ENCODE assay signal across 8 cellular contexts in genomic region chr9:136942881-136943230, GRCh38. TPM values are rescaled to one million over a fixed set of nuclear protein-coding genes. Genes with fewer than 3 reads are reported as not detected.
A peak's percentile ranks its signal among the peaks of the same experiment; 100 is the strongest.
DNase-seq lines count a peak whose midpoint lies in the region; TF ChIP-seq lines count a peak whose summit lies in the region.
"Had no signal": no experiment of that assay in that cellular context is flagged by ENCODE, and none has a peak within 500 bp of the region (broad histone marks: within the 10 kb centered on the region; RNA-seq: fewer than 3 reads in every experiment).

No MANE protein-coding gene starts in this region.

- H3K9me3 ChIP-seq in H9 (ENCODE audit: control insufficient read depth, low read depth, low read length) (no peaks in the 10 kb centered on the region), smooth muscle cell (replicated peaks; ENCODE audit: low read depth) (no peaks in the 10 kb centered on the region), Peyer's patch (no peaks in the 10 kb centered on the region)

- no peak overlapping the region for H2BK5ac ChIP-seq in H9 (ENCODE audit: insufficient read length, low read length)

- no peak for TF ChIP-seq CTCF in H9 (conservative IDR thresholded peaks at IDR 0.05)
- no peak for TF ChIP-seq CTCF in WI38 (IDR thresholded peaks at IDR 0.05; ENCODE audit: low read depth, low read length)
- TF ChIP-seq CTCF in fibroblast of the aortic adventitia (IDR thresholded peaks at IDR 0.05; ENCODE audit: insufficient read depth, low read length): no peak
- no peak for TF ChIP-seq CTCF in smooth muscle cell (IDR thresholded peaks at IDR 0.05; ENCODE audit: borderline replicate concordance, insufficient read depth, poor library complexity, severe bottlenecking)
- no peak for TF ChIP-seq CTCF in Peyer's patch (IDR thresholded peaks at IDR 0.05)

- no peak overlapping the region for H2BK120ac ChIP-seq in H9 (ENCODE audit: low read depth, low read length, poor library complexity, severe bottlenecking)

- no peaks in the 10 kb centered on the region for H3K27me3 ChIP-seq in H9 (ENCODE audit: insufficient read depth, low read length)
- H3K27me3 ChIP-seq in smooth muscle cell (ENCODE audit: low read depth): no peaks in the 10 kb centered on the region
- H3K27me3 ChIP-seq in Peyer's patch: no peaks in the 10 kb centered on the region

- H3K79me1 ChIP-seq in H9 (ENCODE audit: insufficient read depth, low read depth, low read length, poor library complexity, severe bottlenecking): no peaks in the 10 kb centered on the region

- H3K4me1 ChIP-seq in H9 (ENCODE audit: insufficient read depth, low read length) (no peaks in the 10 kb centered on the region), smooth muscle cell (ENCODE audit: low read depth) (no peaks in the 10 kb centered on the region), Peyer's patch (peaks cover 0 to 20% (median 8%) of the 10 kb centered on the region in 4 donors)

- no peak overlapping the region for H3K9ac ChIP-seq in H9 (ENCODE audit: extremely low read depth, insufficient read length, low read length)
- no peak overlapping the region for H3K9ac ChIP-seq in smooth muscle cell (ENCODE audit: low read depth)

- no peak overlapping the region for H4K5ac ChIP-seq in H9 (ENCODE audit: insufficient read length, low read depth, low read length)

- H3K4me3 Mint-ChIP-seq in H9: peak overlapping the region; percentile 68 to 72; a peak in 4 of 5 replicates

- H4K20me1 ChIP-seq in H9 (ENCODE audit: control insufficient read depth, insufficient read depth, insufficient read length): no peaks in the 10 kb centered on the region
- H4K20me1 ChIP-seq in smooth muscle cell (ENCODE audit: low read depth): peaks cover 19% of the 10 kb centered on the region

- peaks cover 8 to 16% of the 10 kb centered on the region in 2 experiments for H3K4me1 Mint-ChIP-seq in H9

- H3K4me2 ChIP-seq in H9 (ENCODE audit: insufficient read depth, insufficient read length, low read length): peak overlapping the region; percentile 60
- peak overlapping the region; percentile 98 for H3K4me2 ChIP-seq in smooth muscle cell

- H4K8ac ChIP-seq in H9 (replicated peaks; ENCODE audit: insufficient read length, low read depth, low read length): no peak overlapping the region

- H2BK15ac ChIP-seq in H9 (ENCODE audit: low read depth, low read length): no peak overlapping the region

- H3K79me2 ChIP-seq in H9 (ENCODE audit: insufficient read depth, low read length) (no peaks in the 10 kb centered on the region), smooth muscle cell (ENCODE audit: low read depth) (peaks cover 21% of the 10 kb centered on the region)

- no peaks in the 10 kb centered on the region for H3K9me3 Mint-ChIP-seq in H9

- no peak overlapping the region for H2BK12ac ChIP-seq in H9 (ENCODE audit: insufficient read length, low read depth, low read length)

- no peak for DNase-seq in H9
- no peak for DNase-seq in fibroblast of the aortic adventitia (ENCODE audit: low read depth)
- DNase-seq in smooth muscle cell (lab: John Stamatoyannopoulos, UW; ENCODE audit: unreplicated experiment): no peak
- no peak for DNase-seq in HUDEP-2 (lab: John Stamatoyannopoulos, UW; ENCODE audit: unreplicated experiment in 76 of 76)
- no peak for DNase-seq in Peyer's patch
- DNase-seq in iPS-NIHi11 (ENCODE audit: low spot score): no peak
- DNase-seq: NK-92 treated with Interleukin-12 subunit alpha and Interleukin-12 subunit beta, amount 100 ng/mL, for 24 hours had no signal

- H3K23me2 ChIP-seq in H9 (ENCODE audit: insufficient read length, low read depth, low read length, poor library complexity, severe bottlenecking): peaks cover 3% of the 10 kb centered on the region

- H3K4ac ChIP-seq in H9 (ENCODE audit: low read depth, low read length): no peak overlapping the region

- no peak overlapping the region for H2BK20ac ChIP-seq in H9 (ENCODE audit: low read depth, low read length, poor library complexity, severe bottlenecking)

- no peak overlapping the region for H2AK5ac ChIP-seq in H9 (ENCODE audit: insufficient read length, low read length)

- peaks cover 3% of the 10 kb centered on the region; the same call in 1 of the 2 replicates for H3K27me3 Mint-ChIP-seq in H9 (ENCODE audit: low read depth)

- peak overlapping the region; percentile 88 for H3K4me3 ChIP-seq in WI38 (ENCODE audit: low read depth, low read length)
- H3K4me3 ChIP-seq in fibroblast of the aortic adventitia (ENCODE audit: low read depth, low read length): peak overlapping the region; percentile 83
- peak overlapping the region; percentile 93 for H3K4me3 ChIP-seq in smooth muscle cell
- H3K4me3 ChIP-seq in Peyer's patch: peak overlapping the region in 2 of 4 donors; percentile 83 to 100

- WGBS in H9 (ENCODE audit: extremely low coverage, insufficient read length, low lambda C conversion rate): no CpG with 5 or more reads among the region's 16 CpGs
- 95% methylated on average over 16 of the region's 16 CpGs for WGBS in smooth muscle cell (ENCODE audit: low lambda C conversion rate)

- no peak overlapping the region for H3K18ac ChIP-seq in H9 (ENCODE audit: insufficient read length, low read depth, low read length)

- TF ChIP-seq POLR2A in Peyer's patch (IDR thresholded peaks at IDR 0.05): no peak

- H3T11ph ChIP-seq in H9 (ENCODE audit: low read length): no peak overlapping the region

- H3K36me3 ChIP-seq in smooth muscle cell (ENCODE audit: low read depth) (no peaks in the 10 kb centered on the region), Peyer's patch (peaks cover 0 to 37% (median 0%) of the 10 kb centered on the region in 3 donors)

- H3K23ac ChIP-seq in H9 (ENCODE audit: insufficient read length, low read depth, low read length): no peak overlapping the region

- H3K14ac ChIP-seq in H9 (ENCODE audit: insufficient read depth, low read length): no peak overlapping the region

- H3K36me3 Mint-ChIP-seq in H9 (ENCODE audit: insufficient read depth in 1 of 3, low read depth in 3 of 3): peaks cover 2 to 43% (median 31%) of the 10 kb centered on the region in 3 experiments; a peak in 5 of 7 replicates

- no peaks in the 10 kb centered on the region for H3F3A ChIP-seq in smooth muscle cell (ENCODE audit: low read depth)

- no peak overlapping the region for H3K56ac ChIP-seq in H9 (ENCODE audit: insufficient read length, low read depth, low read length)

- H3K27ac ChIP-seq in H9 (ENCODE audit: insufficient read length, low read depth, low read length): no peak overlapping the region
- H3K27ac ChIP-seq in smooth muscle cell (ENCODE audit: low read depth): no peak overlapping the region
- H3K27ac ChIP-seq in Peyer's patch: peak overlapping the region in 1 of 4 donors; percentile 98

- H4K91ac ChIP-seq in H9 (ENCODE audit: insufficient read length, low read depth, low read length): no peak overlapping the region

- no peak overlapping the region for H2AFZ ChIP-seq in H9 (ENCODE audit: low read length)
- H2AFZ ChIP-seq in smooth muscle cell (ENCODE audit: low read depth): no peak overlapping the region

- no peak overlapping the region for H3K27ac Mint-ChIP-seq in H9

RNA-seq across cellular contexts. Expression of gene FBXW5, which starts 1.7 kb away (rescaled TPM):
- total RNA-seq in H9 (2021) (62.2 and 65.0 TPM in 2 replicates), fibroblast of the aortic adventitia (ENCODE audit: low replicate concordance) (52.6 and 139 TPM in 2 replicates), smooth muscle cell (70.5 and 103 TPM in 2 replicates), Peyer's patch (100 to 1,000 TPM; 247 to 470 (median 336) TPM)
- 105 and 109 TPM in 2 replicates for polyA plus RNA-seq in smooth muscle cell

RNA-seq across cellular contexts. Expression of gene C8G, which starts 2.2 kb away (rescaled TPM):
- 0.96 and 1.3 TPM in 2 replicates for total RNA-seq in H9 (2021)
- 0.36 TPM in 1 of 2 replicates, not detected in the other for total RNA-seq in fibroblast of the aortic adventitia (ENCODE audit: low replicate concordance)
- total RNA-seq in smooth muscle cell: not detected in 2 replicates
- polyA plus RNA-seq in smooth muscle cell: 1.4 TPM in 1 of 2 replicates, not detected in the other
- 100 to 1,000 TPM in 1 of 4 donors, 10 to 100 TPM in 2, not detected in 1; 24.9 to 148 (median 66.2) TPM for total RNA-seq in Peyer's patch

RNA-seq across cellular contexts. Expression of gene LCN12, which starts 9.2 kb away (rescaled TPM):
- 2.1 and 4.5 TPM in 2 replicates for total RNA-seq in H9 (2021)
- total RNA-seq in fibroblast of the aortic adventitia (ENCODE audit: low replicate concordance): not detected in 2 replicates
- total RNA-seq in smooth muscle cell: not detected in 2 replicates
- polyA plus RNA-seq in smooth muscle cell: not detected in 2 replicates
- 1 to 10 TPM in 3 of 4 donors, not detected in 1; 1.8 to 8.7 (median 7.9) TPM for total RNA-seq in Peyer's patch

RNA-seq across cellular contexts. Expression of gene PTGDS, which starts 34.4 kb away (rescaled TPM):
- 3.6 and 4.8 TPM in 2 replicates for total RNA-seq in H9 (2021)
- total RNA-seq in fibroblast of the aortic adventitia (ENCODE audit: low replicate concordance): 27.6 and 32.8 TPM in 2 replicates
- total RNA-seq in smooth muscle cell: 119 and 145 TPM in 2 replicates
- polyA plus RNA-seq in smooth muscle cell: 597 and 611 TPM in 2 replicates
- total RNA-seq in Peyer's patch: 10 to 100 TPM in 2 of 4 donors, 1 to 10 TPM in 2; 1.2 to 21.5 (median 7.8) TPM

RNA-seq across cellular contexts. Expression of gene LCNL1, which starts 39.9 kb away (rescaled TPM):
- total RNA-seq in H9 (2021): 0.18 and 0.20 TPM in 2 replicates
- total RNA-seq in fibroblast of the aortic adventitia (ENCODE audit: low replicate concordance): 0.54 and 15.3 TPM in 2 replicates
- total RNA-seq in smooth muscle cell: 0.67 and 1.1 TPM in 2 replicates
- 0.85 and 0.89 TPM in 2 replicates for polyA plus RNA-seq in smooth muscle cell
- total RNA-seq in Peyer's patch: under 1 TPM in 2 of 4 donors, not detected in 2; 0.28 to 0.83 TPM
